Comparison of ENCODE assay signal across 1 cellular context in the genomic region with DNA sequence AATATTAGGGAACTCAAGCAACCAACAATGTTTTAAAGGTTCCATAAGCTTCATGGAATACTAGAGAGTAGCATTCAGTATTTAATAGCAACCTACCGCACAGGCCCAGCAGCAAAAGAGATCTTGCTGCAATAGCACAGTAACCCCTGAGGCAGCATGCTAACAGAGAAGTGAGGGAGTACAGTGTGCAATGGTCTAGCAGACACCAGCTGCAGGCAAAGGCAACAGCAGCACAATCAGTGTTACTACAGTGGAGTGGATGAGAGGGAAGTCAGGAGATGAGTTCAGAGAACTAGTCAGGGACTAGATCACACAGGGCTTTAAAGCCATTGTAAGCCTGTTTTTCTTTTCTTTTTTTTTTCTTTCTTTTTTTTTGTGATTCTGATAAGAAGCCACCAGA.
TF ChIP-seq lines count a peak whose summit lies in the region.

No MANE protein-coding gene starts in this region.

TF ChIP-seq in GM23338, 12 proteins besides CTCF, POLR2A, EP300 and RAD21 (continued from another document):
- TF ChIP-seq, protein P1, sequence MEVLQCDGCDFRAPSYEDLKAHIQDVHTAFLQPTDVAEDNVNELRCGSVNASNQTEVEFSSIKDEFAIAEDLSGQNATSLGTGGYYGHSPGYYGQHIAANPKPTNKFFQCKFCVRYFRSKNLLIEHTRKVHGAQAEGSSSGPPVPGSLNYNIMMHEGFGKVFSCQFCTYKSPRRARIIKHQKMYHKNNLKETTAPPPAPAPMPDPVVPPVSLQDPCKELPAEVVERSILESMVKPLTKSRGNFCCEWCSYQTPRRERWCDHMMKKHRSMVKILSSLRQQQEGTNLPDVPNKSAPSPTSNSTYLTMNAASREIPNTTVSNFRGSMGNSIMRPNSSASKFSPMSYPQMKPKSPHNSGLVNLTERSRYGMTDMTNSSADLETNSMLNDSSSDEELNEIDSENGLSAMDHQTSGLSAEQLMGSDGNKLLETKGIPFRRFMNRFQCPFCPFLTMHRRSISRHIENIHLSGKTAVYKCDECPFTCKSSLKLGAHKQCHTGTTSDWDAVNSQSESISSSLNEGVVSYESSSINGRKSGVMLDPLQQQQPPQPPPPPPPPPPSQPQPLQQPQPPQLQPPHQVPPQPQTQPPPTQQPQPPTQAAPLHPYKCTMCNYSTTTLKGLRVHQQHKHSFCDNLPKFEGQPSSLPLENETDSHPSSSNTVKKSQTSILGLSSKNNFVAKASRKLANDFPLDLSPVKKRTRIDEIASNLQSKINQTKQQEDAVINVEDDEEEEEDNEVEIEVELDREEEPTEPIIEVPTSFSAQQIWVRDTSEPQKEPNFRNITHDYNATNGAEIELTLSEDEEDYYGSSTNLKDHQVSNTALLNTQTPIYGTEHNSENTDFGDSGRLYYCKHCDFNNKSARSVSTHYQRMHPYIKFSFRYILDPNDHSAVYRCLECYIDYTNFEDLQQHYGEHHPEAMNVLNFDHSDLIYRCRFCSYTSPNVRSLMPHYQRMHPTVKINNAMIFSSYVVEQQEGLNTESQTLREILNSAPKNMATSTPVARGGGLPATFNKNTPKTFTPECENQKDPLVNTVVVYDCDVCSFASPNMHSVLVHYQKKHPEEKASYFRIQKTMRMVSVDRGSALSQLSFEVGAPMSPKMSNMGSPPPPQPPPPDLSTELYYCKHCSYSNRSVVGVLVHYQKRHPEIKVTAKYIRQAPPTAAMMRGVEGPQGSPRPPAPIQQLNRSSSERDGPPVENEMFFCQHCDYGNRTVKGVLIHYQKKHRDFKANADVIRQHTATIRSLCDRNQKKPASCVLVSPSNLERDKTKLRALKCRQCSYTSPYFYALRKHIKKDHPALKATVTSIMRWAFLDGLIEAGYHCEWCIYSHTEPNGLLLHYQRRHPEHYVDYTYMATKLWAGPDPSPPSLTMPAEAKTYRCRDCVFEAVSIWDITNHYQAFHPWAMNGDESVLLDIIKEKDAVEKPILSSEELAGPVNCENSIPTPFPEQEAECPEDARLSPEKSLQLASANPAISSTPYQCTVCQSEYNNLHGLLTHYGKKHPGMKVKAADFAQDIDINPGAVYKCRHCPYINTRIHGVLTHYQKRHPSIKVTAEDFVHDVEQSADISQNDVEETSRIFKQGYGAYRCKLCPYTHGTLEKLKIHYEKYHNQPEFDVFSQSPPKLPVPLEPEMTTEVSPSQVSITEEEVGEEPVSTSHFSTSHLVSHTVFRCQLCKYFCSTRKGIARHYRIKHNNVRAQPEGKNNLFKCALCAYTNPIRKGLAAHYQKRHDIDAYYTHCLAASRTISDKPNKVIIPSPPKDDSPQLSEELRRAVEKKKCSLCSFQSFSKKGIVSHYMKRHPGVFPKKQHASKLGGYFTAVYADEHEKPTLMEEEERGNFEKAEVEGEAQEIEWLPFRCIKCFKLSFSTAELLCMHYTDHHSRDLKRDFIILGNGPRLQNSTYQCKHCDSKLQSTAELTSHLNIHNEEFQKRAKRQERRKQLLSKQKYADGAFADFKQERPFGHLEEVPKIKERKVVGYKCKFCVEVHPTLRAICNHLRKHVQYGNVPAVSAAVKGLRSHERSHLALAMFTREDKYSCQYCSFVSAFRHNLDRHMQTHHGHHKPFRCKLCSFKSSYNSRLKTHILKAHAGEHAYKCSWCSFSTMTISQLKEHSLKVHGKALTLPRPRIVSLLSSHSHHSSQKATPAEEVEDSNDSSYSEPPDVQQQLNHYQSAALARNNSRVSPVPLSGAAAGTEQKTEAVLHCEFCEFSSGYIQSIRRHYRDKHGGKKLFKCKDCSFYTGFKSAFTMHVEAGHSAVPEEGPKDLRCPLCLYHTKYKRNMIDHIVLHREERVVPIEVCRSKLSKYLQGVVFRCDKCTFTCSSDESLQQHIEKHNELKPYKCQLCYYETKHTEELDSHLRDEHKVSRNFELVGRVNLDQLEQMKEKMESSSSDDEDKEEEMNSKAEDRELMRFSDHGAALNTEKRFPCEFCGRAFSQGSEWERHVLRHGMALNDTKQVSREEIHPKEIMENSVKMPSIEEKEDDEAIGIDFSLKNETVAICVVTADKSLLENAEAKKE (CRISPR knock-in tag; IDR thresholded peaks at IDR 0.05), result no peak
- TF ChIP-seq ZNF114 (CRISPR knock-in tag; IDR thresholded peaks at IDR 0.05), result no peak
TF ChIP-seq in GM23338: peak in this region for 0.
